1 cellular context compared by ENCODE assay signal in the genomic region with DNA sequence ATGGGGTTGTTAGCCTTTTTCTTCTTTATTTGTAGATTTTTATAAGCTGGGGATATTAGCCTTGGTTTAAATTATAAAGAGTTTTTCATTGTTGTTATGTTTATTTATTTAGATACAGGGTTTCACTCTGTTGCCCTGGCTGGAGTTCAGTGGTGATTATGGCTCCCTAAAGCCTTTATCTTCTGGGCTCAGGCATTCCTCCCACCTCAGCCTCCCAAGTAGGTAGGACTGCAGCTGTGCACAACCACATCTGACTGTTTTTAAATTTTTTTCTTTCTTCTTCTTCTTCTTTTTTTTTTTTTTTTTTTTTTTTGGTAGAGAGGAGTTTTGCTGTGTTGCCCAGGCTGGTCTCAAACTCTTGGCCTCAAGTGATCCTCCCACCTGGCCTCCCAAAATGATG.
A peak's percentile ranks its signal among the peaks of the same experiment; 100 is the strongest.
TF ChIP-seq lines count a peak whose summit lies in the region.

No MANE protein-coding gene starts in this region.

TF ChIP-seq in K562, 482 proteins besides CTCF, POLR2A, EP300 and RAD21 (continued from another document):
- TF ChIP-seq, protein P1, sequence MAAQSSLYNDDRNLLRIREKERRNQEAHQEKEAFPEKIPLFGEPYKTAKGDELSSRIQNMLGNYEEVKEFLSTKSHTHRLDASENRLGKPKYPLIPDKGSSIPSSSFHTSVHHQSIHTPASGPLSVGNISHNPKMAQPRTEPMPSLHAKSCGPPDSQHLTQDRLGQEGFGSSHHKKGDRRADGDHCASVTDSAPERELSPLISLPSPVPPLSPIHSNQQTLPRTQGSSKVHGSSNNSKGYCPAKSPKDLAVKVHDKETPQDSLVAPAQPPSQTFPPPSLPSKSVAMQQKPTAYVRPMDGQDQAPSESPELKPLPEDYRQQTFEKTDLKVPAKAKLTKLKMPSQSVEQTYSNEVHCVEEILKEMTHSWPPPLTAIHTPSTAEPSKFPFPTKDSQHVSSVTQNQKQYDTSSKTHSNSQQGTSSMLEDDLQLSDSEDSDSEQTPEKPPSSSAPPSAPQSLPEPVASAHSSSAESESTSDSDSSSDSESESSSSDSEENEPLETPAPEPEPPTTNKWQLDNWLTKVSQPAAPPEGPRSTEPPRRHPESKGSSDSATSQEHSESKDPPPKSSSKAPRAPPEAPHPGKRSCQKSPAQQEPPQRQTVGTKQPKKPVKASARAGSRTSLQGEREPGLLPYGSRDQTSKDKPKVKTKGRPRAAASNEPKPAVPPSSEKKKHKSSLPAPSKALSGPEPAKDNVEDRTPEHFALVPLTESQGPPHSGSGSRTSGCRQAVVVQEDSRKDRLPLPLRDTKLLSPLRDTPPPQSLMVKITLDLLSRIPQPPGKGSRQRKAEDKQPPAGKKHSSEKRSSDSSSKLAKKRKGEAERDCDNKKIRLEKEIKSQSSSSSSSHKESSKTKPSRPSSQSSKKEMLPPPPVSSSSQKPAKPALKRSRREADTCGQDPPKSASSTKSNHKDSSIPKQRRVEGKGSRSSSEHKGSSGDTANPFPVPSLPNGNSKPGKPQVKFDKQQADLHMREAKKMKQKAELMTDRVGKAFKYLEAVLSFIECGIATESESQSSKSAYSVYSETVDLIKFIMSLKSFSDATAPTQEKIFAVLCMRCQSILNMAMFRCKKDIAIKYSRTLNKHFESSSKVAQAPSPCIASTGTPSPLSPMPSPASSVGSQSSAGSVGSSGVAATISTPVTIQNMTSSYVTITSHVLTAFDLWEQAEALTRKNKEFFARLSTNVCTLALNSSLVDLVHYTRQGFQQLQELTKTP (IDR thresholded peaks at IDR 0.05; ENCODE audit: low read depth in 1 of 2, partially characterized antibody in 2 of 2), result no peak
- TF ChIP-seq TAL1 (IDR thresholded peaks at IDR 0.05) (peak; percentile 82), CBFA2T3 (IDR thresholded peaks at IDR 0.05) (peak; percentile 92), THRAP3 (IDR thresholded peaks at IDR 0.05; ENCODE audit: borderline replicate concordance) (no peak), NFIC (IDR thresholded peaks at IDR 0.05) (peak; percentile 67), FOS (IDR thresholded peaks at IDR 0.05; ENCODE audit: extremely low read depth, insufficient read length) (no peak), SIX5 (IDR thresholded peaks at IDR 0.05; ENCODE audit: borderline replicate concordance in 1 of 2, insufficient read depth in 1 of 2, low read depth in 1 of 2, low read length in 2 of 2) (no peak), ZNF133 (CRISPR knock-in tag; IDR thresholded peaks at IDR 0.05) (no peak), ZNF766 (CRISPR knock-in tag; conservative IDR thresholded peaks at IDR 0.05) (no peak), FOXM1 (IDR thresholded peaks at IDR 0.05; ENCODE audit: low read depth) (peak; percentile 64), FOXM1 (CRISPR knock-in tag; IDR thresholded peaks at IDR 0.05; ENCODE audit: low read depth) (no peak), GABPA (tag; conservative IDR thresholded peaks at IDR 0.05; ENCODE audit: low read depth) (no peak), STAT5A (IDR thresholded peaks at IDR 0.05; ENCODE audit: borderline replicate concordance, low read length) (peak; percentile 63; the same call in 1 of the 2 replicates), CCAR2 (IDR thresholded peaks at IDR 0.05; ENCODE audit: low read depth, low read length) (no peak), TAF7 (tag; IDR thresholded peaks at IDR 0.05) (no peak), EWSR1 (IDR thresholded peaks at IDR 0.05; ENCODE audit: borderline replicate concordance, low read depth, partially characterized antibody) (no peak), PHB2 (IDR thresholded peaks at IDR 0.05; ENCODE audit: low read depth) (0 out of 2 replicates have a peak, but pooled peaks have one; percentile 36), ZNF143 (CRISPR knock-in tag; IDR thresholded peaks at IDR 0.05) (no peak), OTX1 (CRISPR knock-in tag; IDR thresholded peaks at IDR 0.05) (no peak), ETV5 (CRISPR knock-in tag; IDR thresholded peaks at IDR 0.05; ENCODE audit: low read depth) (no peak), ETS2 (tag; IDR thresholded peaks at IDR 0.05; ENCODE audit: borderline replicate concordance, poor library complexity, severe bottlenecking) (no peak), ZNF695 (CRISPR knock-in tag; IDR thresholded peaks at IDR 0.05) (no peak), ETV1 (tag; conservative IDR thresholded peaks at IDR 0.05; ENCODE audit: low read depth) (no peak)
- TF ChIP-seq, protein P2, sequence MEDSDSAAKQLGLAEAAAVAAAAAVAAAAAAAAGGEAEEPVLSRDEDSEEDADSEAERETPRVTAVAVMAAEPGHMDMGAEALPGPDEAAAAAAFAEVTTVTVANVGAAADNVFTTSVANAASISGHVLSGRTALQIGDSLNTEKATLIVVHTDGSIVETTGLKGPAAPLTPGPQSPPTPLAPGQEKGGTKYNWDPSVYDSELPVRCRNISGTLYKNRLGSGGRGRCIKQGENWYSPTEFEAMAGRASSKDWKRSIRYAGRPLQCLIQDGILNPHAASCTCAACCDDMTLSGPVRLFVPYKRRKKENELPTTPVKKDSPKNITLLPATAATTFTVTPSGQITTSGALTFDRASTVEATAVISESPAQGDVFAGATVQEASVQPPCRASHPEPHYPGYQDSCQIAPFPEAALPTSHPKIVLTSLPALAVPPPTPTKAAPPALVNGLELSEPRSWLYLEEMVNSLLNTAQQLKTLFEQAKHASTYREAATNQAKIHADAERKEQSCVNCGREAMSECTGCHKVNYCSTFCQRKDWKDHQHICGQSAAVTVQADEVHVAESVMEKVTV (CRISPR knock-in tag; IDR thresholded peaks at IDR 0.05), result no peak
- TF ChIP-seq, protein P3, sequence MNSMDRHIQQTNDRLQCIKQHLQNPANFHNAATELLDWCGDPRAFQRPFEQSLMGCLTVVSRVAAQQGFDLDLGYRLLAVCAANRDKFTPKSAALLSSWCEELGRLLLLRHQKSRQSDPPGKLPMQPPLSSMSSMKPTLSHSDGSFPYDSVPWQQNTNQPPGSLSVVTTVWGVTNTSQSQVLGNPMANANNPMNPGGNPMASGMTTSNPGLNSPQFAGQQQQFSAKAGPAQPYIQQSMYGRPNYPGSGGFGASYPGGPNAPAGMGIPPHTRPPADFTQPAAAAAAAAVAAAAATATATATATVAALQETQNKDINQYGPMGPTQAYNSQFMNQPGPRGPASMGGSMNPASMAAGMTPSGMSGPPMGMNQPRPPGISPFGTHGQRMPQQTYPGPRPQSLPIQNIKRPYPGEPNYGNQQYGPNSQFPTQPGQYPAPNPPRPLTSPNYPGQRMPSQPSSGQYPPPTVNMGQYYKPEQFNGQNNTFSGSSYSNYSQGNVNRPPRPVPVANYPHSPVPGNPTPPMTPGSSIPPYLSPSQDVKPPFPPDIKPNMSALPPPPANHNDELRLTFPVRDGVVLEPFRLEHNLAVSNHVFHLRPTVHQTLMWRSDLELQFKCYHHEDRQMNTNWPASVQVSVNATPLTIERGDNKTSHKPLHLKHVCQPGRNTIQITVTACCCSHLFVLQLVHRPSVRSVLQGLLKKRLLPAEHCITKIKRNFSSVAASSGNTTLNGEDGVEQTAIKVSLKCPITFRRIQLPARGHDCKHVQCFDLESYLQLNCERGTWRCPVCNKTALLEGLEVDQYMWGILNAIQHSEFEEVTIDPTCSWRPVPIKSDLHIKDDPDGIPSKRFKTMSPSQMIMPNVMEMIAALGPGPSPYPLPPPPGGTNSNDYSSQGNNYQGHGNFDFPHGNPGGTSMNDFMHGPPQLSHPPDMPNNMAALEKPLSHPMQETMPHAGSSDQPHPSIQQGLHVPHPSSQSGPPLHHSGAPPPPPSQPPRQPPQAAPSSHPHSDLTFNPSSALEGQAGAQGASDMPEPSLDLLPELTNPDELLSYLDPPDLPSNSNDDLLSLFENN (IDR thresholded peaks at IDR 0.05; ENCODE audit: low read depth in 2 of 2, low read length in 2 of 2), result 0 out of 4 replicates have a peak, but pooled peaks of 1 of the 2 experiments have one; percentile 65
- TF ChIP-seq, protein P4, sequence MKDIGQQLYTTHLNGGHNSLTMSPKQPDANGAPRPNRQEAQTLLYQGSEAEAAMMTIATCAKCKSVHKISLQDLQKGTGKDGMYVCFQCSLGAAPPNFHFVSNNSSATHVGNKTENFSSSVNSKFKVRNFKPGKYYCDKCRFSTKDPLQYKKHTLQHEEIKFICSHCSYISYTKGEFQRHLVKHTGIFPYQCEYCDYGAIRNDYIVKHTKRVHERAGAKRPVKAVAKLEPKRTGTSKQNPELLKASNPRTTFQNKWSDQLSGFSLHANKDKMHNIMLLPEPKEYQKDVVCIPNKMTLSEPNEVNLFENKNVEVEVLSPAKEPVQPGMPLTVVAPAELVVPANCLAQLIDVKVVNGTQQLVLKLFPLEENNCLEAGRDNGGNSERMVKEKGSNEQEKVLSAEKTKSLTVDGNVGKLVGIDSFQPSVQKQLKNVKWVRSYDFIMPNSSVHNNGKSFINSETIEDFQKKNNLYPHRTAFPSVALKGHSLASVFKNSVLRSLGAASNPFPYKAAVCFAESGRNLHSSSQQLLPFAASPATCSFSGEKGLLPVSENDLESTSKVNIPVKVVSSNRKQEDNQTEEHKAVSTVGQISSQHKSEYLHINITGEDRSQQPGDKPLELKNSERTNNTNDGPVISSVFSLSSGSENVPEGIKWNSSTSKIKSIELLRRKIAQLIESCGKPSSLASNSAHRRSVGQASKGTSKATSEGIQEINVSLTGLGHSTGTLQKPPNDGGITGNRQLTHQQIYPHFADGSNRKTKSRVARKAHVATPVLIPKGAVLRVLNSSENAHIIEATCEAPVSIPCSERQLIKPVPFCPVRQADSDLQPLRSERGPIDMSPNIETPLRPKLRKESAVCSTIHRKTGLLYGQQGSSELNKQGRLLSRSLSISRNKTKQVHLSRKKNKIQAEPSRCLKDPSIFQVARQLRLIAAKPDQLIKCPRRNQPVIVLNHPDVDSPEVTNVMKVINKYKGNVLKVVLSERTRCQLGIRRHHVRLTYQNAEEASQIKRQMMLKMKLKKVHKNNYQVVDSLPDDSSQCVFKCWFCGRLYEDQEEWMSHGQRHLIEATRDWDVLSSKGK (CRISPR knock-in tag; IDR thresholded peaks at IDR 0.05), result no peak
- TF ChIP-seq, protein P5, sequence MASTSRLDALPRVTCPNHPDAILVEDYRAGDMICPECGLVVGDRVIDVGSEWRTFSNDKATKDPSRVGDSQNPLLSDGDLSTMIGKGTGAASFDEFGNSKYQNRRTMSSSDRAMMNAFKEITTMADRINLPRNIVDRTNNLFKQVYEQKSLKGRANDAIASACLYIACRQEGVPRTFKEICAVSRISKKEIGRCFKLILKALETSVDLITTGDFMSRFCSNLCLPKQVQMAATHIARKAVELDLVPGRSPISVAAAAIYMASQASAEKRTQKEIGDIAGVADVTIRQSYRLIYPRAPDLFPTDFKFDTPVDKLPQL (IDR thresholded peaks at IDR 0.05; ENCODE audit: extremely low read depth, insufficient read length), result no peak
TF ChIP-seq in K562: peak in this region for 31.
